19 cellular contexts compared by ENCODE assay signal in the genomic region with DNA sequence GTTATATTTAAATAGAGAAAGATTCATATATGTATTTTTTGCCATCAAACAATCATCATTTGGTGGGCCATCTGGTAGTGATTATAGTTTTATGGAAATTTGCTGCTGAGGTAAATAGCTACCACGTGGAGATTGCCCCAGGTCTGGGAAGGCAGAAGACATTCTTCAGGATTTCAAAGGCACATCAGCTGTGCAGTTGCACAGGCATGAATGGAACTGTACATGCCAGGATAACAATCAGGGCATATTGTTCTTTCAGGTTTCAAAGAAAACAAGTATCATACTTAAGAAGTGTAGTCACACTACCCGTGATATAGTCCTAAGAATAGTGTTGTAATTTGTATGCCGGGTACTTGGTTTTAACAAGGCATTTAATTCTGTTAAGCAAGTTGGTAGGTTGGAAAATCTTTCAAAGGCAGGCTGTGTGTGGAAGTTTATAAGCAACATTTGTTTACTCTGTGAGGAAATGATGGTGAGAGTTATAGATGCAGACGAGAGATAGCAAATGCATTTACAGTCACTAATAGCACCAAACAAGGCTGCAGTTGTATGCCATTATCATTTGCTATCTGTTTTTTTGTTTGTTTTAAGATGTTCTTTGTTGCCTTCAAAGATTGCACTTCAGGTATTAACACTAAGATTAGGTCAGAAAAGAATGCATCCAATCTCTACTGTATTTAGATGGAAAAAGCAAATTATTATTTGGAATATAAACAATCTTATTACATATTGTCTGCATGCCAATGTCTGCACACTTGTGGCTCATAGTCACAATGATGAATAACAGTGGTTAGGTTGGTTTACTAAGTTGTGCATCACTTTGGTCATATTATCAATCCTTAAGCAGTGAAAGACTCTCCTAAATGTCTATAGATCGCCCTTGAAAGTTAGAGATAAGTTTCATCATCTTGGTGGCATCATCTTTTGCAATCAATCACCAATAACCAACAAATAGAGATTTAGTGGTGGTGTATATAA. TPM values are rescaled to one million over a fixed set of nuclear protein-coding genes. Genes with fewer than 3 reads are reported as not detected.
A peak's percentile ranks its signal among the peaks of the same experiment; 100 is the strongest.
DNase-seq lines count a peak whose midpoint lies in the region; ATAC-seq, FAIRE-seq and TF ChIP-seq lines count a peak whose summit lies in the region.
"Had no signal": no experiment of that assay in that cellular context is flagged by ENCODE, and none has a peak within 500 bp of the region (broad histone marks: within the 10 kb centered on the region; RNA-seq: fewer than 3 reads in every experiment).

No MANE protein-coding gene starts in this region.

- 73 to 77% methylated on average over 5 of the region's 5 CpGs for WGBS in GM23248 (ENCODE audit: low coverage in 1 of 2, low lambda C conversion rate in 2 of 2, missing lambda C conversion rate in 2 of 2), 2 experiments
- no CpG with 5 or more reads among the region's 5 CpGs for WGBS in trophoblast cell (ENCODE audit: extremely low coverage, insufficient coverage, insufficient read length)
- 41 to 42% methylated on average over 5 of the region's 5 CpGs for WGBS in aorta, 2 donors

- H3K4me2 ChIP-seq in GM23248 (ENCODE audit: unreplicated experiment) (no peak overlapping the region), trophoblast cell (ENCODE audit: low read length) (no peak overlapping the region)

- H3K23ac ChIP-seq in trophoblast cell (ENCODE audit: low read length), result no peak overlapping the region

- no peak overlapping the region for H4K8ac ChIP-seq in trophoblast cell (ENCODE audit: low read depth, low read length)

- ATAC-seq in aorta (ENCODE audit: low FRiP score) (no peak), GM21381 (IDR thresholded peaks at IDR 0.05; ENCODE audit: unreplicated experiment) (no peak)
- ATAC-seq: stimulated activated naive CD8-positive, alpha-beta T cell treated with anti-CD3 and anti-CD28 coated beads, Interleukin-15, Interleukin-2, amounts not matched to agents 100 U/mL and 50 U/mL, for 24 hours had no signal

- H2BK120ac ChIP-seq in trophoblast cell (ENCODE audit: insufficient read depth, low read length, poor library complexity), result no peak overlapping the region

- TF ChIP-seq CTCF in epithelial cell of esophagus (IDR thresholded peaks at IDR 0.05; ENCODE audit: insufficient read depth, low read depth, low read length, missing control alignments), result no peak

- 0 out of 2 replicates have a peak, but pooled peaks cover 3% of the 10 kb centered on the region for H3K4me1 ChIP-seq in GM23248 (ENCODE audit: insufficient read depth)
- H3K4me1 ChIP-seq in trophoblast cell (ENCODE audit: control insufficient read depth in 1 of 2, insufficient read depth in 2 of 2, low read length in 2 of 2), result no peaks in the 10 kb centered on the region
- H3K4me1 ChIP-seq in aorta (ENCODE audit: control insufficient read depth in 1 of 2, insufficient read depth in 2 of 2, low read length in 2 of 2), result no peaks in the 10 kb centered on the region
- H3K4me1 ChIP-seq: left ventricle myocardium inferior had no signal

- H3K27ac ChIP-seq in GM23248, result no peak overlapping the region
- peak overlapping the region; percentile 40; the same call in 1 of the 2 replicates for H3K27ac ChIP-seq in SK-N-MC
- no peak overlapping the region for H3K27ac ChIP-seq in trophoblast cell (ENCODE audit: low read depth, low read length)
- H3K27ac ChIP-seq in aorta (ENCODE audit: low read depth in 1 of 2, low read length in 2 of 2), result no peak overlapping the region
- H3K27ac ChIP-seq: HL-60, left ventricle myocardium inferior had no signal

- H4K12ac ChIP-seq in trophoblast cell (ENCODE audit: low read depth, low read length), result no peak overlapping the region

- H2AFZ ChIP-seq in GM23248 (no peak overlapping the region), trophoblast cell (ENCODE audit: insufficient read depth, low read length, poor library complexity) (no peak overlapping the region)

- no peak for FAIRE-seq in urothelium cell line (lab: Jason Lieb, UNC)

- H3K36me3 ChIP-seq in GM23248 (ENCODE audit: low read depth) (no peaks in the 10 kb centered on the region), SK-N-MC (ENCODE audit: insufficient read depth, low read length) (no peaks in the 10 kb centered on the region), trophoblast cell (ENCODE audit: control insufficient read depth in 1 of 2, insufficient read depth in 2 of 2, low read length in 2 of 2) (no peaks in the 10 kb centered on the region), aorta (ENCODE audit: control insufficient read depth in 1 of 2, insufficient read depth in 2 of 2, low read length in 1 of 2) (no peaks in the 10 kb centered on the region)
- H3K36me3 ChIP-seq: left ventricle myocardium inferior had no signal

- no peaks in the 10 kb centered on the region for H4K20me1 ChIP-seq in GM23248 (ENCODE audit: insufficient read depth)

- no peak overlapping the region for H3K18ac ChIP-seq in trophoblast cell (ENCODE audit: low read length)

- no peaks in the 10 kb centered on the region for H3K79me1 ChIP-seq in trophoblast cell (ENCODE audit: low read length)

- H3K9me3 ChIP-seq in GM23248 (ENCODE audit: low read depth), result no peaks in the 10 kb centered on the region
- no peaks in the 10 kb centered on the region for H3K9me3 ChIP-seq in SK-N-MC (ENCODE audit: low read depth, low read length)
- no peaks in the 10 kb centered on the region for H3K9me3 ChIP-seq in trophoblast cell (ENCODE audit: insufficient read depth, low read depth, low read length)
- no peaks in the 10 kb centered on the region for H3K9me3 ChIP-seq in aorta (ENCODE audit: control insufficient read depth, low read length)
- H3K9me3 ChIP-seq: left ventricle myocardium inferior had no signal

- H3K27me3 ChIP-seq in GM23248 (replicated peaks; ENCODE audit: insufficient read depth), result no peaks in the 10 kb centered on the region
- H3K27me3 ChIP-seq in trophoblast cell (ENCODE audit: insufficient read depth, low read length), result no peaks in the 10 kb centered on the region
- no peaks in the 10 kb centered on the region for H3K27me3 ChIP-seq in aorta (ENCODE audit: control insufficient read depth in 1 of 2, insufficient read depth in 2 of 2, low read length in 1 of 2)

- in situ Hi-C loops in GM23248 (cut with MboI), result no loop called here

- H3K4me3 ChIP-seq in GM23248 (no peak overlapping the region), SK-N-MC (peak overlapping the region; percentile 28; the same call in 1 of the 2 replicates), epithelial cell of esophagus (ENCODE audit: low read length) (no peak overlapping the region), trophoblast cell (ENCODE audit: low read depth, low read length) (no peak overlapping the region), aorta (ENCODE audit: low read length in 2 of 2) (no peak overlapping the region)
- H3K4me3 ChIP-seq: left ventricle myocardium inferior had no signal

- H3K14ac ChIP-seq in trophoblast cell (ENCODE audit: low read length), result no peak overlapping the region

- no peak overlapping the region for H2BK12ac ChIP-seq in trophoblast cell (ENCODE audit: low read length)

- peak; percentile 10 for DNase-seq in GM23248
- peak; percentile 39 for DNase-seq in SK-N-MC (ENCODE audit: low read depth, low spot score)
- peak; percentile 52 for DNase-seq in epithelial cell of esophagus (ENCODE audit: low read depth)
- DNase-seq in trophoblast cell, result peak; percentile 69 to 92
- no peak for DNase-seq in aorta
- no peak for DNase-seq in urothelium cell line (ENCODE audit: low spot score)
- DNase-seq in NCI-H1436 (lab: John Stamatoyannopoulos, UW), result no peak
- DNase-seq: activated CD4-positive, CD25-positive, alpha-beta regulatory T cell; DND-41; endodermal cell; H7; left ventricle myocardium inferior; NCI-H2029 treated with DMSO at 0.1 percent for 48 hours; NCI-H510A; retina; SHP77; stimulated activated naive CD8-positive, alpha-beta T cell treated with anti-CD3 and anti-CD28 coated beads, Interleukin-15, Interleukin-2, amounts not matched to agents 100 U/mL and 50 U/mL, for 24 hours had no signal

- H3K4ac ChIP-seq in trophoblast cell (ENCODE audit: low read depth, low read length), result no peak overlapping the region

- H3K9ac ChIP-seq in GM23248, result no peak overlapping the region
- no peak overlapping the region for H3K9ac ChIP-seq in SK-N-MC (ENCODE audit: insufficient read length)
- no peak overlapping the region for H3K9ac ChIP-seq in trophoblast cell (ENCODE audit: low read length)

- H2AK5ac ChIP-seq in trophoblast cell (ENCODE audit: low read length), result no peak overlapping the region

- H3K79me2 ChIP-seq in GM23248 (ENCODE audit: insufficient read depth), result no peaks in the 10 kb centered on the region
- H3K79me2 ChIP-seq in trophoblast cell (ENCODE audit: control insufficient read depth, insufficient read depth, low read length, poor library complexity), result no peaks in the 10 kb centered on the region

- intact Hi-C loops in aorta (cut with DNase I), result no loop called here

- H3F3A ChIP-seq in GM23248 (ENCODE audit: insufficient read depth), result no peaks in the 10 kb centered on the region

- H2BK5ac ChIP-seq in trophoblast cell (ENCODE audit: low read depth, low read length, poor library complexity), result no peak overlapping the region

- H3K9me2 ChIP-seq in GM23248 (ENCODE audit: insufficient read depth), result no peaks in the 10 kb centered on the region

- H4K91ac ChIP-seq in trophoblast cell (ENCODE audit: low read depth, low read length), result no peak overlapping the region

RNA-seq across cellular contexts. Expression of a gene that starts 55.3 kb away (rescaled TPM):
- total RNA-seq in GM23248 (2014; rRNA removed; shearing (Covaris generic)), result 1,434 and 1,581 TPM in 2 replicates
- polyA plus RNA-seq in GM23248 (2016; fragmentation: Nextera tagmentation; extraction: Ambion mirVana) (921 and 936 TPM in 2 replicates), aorta (1,000 to 10,000 TPM; 4,681 to 7,405 TPM)
- polyA plus RNA-seq in trophoblast cell (2013), result 2,650 and 2,725 TPM in 2 replicates
- 1,000 to 10,000 TPM; 1,494 to 1,499 TPM for total RNA-seq in aorta

Comparison
In these comparisons a context has a peak if more than half of its experiments do, and no peak if none do; other contexts are left out.
1. DNase-seq: peak in GM23248 (single experiment), SK-N-MC (single experiment), epithelial cell of esophagus (single experiment) and trophoblast cell (2 of 2); none in aorta (0 of 2), urothelium cell line (single experiment) and NCI-H1436 (single experiment).